Comparison of ENCODE assay signal across 8 cellular contexts in genomic region chr14:69151458-69152180, GRCh38. TPM values are rescaled to one million over a fixed set of nuclear protein-coding genes. Genes with fewer than 3 reads are reported as not detected.
DNase-seq lines count a peak whose midpoint lies in the region; ATAC-seq and TF ChIP-seq lines count a peak whose summit lies in the region.

No MANE protein-coding gene starts in this region.

- peak overlapping the region; percentile 78 to 92 for H3K4me3 ChIP-seq in ascending aorta

- peak; percentile 25 to 62 (median 36) for TF ChIP-seq CTCF in ascending aorta (IDR thresholded peaks at IDR 0.05)

- peak; percentile 42 for ATAC-seq in HG02588 (IDR thresholded peaks at IDR 0.05; ENCODE audit: unreplicated experiment)

- peak overlapping the region; percentile 97 to 98 for H3K27ac ChIP-seq in ascending aorta

- intact Hi-C loops in ascending aorta (cut with DNase I), result loop anchor here (10.0 kb wide), 1 partner anchor 243 kb away; the partner anchor contains the start of genes ERH and SLC39A9

- DNase-seq in G401 (ENCODE audit: low spot score), result peak; percentile 75
- DNase-seq in NCI-H146 treated with DMSO at 0.1 percent for 48 hours (lab: John Stamatoyannopoulos, UW; ENCODE audit: unreplicated experiment), result peak; percentile 20
- peak; percentile 71 for DNase-seq in T-helper 22 cell (ENCODE audit: low read depth)
- DNase-seq in ascending aorta (ENCODE audit: low spot score in 2 of 2), result peak in 1 of 2 donors; percentile 81
- peak; percentile 77 for DNase-seq in hepatic stellate cell (ENCODE audit: low spot score)
- DNase-seq in renal cortical epithelial cell (ENCODE audit: low read depth), result peak; percentile 30
- DNase-seq in middle frontal gyrus (ENCODE audit: extremely low spot score, low spot score), result no peak

- no peaks in the 10 kb centered on the region for H3K27me3 ChIP-seq in ascending aorta

- in situ Hi-C loops in G401 (cut with HindIII; ENCODE audit: low sequenced_read_pairs), result no loop called here

- no peaks in the 10 kb centered on the region for H3K9me3 ChIP-seq in ascending aorta

- H3K4me1 ChIP-seq in ascending aorta, result peaks cover 0 to 6% of the 10 kb centered on the region in 2 donors

- H3K36me3 ChIP-seq in ascending aorta, result no peaks in the 10 kb centered on the region

RNA-seq across cellular contexts. Expression of gene DCAF5, which starts 1.3 kb away (rescaled TPM):
- 22.7 and 25.5 TPM in 2 replicates for total RNA-seq in G401 (2014; rRNA removed; shearing (Covaris generic))
- total RNA-seq in ascending aorta (67.8 TPM), renal cortical epithelial cell (12.2 and 30.8 TPM in 2 replicates)

RNA-seq across cellular contexts. Expression of gene EXD2, which starts 39.7 kb away (rescaled TPM):
- total RNA-seq in G401 (2014; rRNA removed; shearing (Covaris generic)), result 10.3 and 20.4 TPM in 2 replicates
- total RNA-seq in ascending aorta, result 17.2 TPM
- total RNA-seq in renal cortical epithelial cell, result 24.7 and 37.4 TPM in 2 replicates
